Comparison of ENCODE assay signal across 28 cellular contexts in the genomic region with DNA sequence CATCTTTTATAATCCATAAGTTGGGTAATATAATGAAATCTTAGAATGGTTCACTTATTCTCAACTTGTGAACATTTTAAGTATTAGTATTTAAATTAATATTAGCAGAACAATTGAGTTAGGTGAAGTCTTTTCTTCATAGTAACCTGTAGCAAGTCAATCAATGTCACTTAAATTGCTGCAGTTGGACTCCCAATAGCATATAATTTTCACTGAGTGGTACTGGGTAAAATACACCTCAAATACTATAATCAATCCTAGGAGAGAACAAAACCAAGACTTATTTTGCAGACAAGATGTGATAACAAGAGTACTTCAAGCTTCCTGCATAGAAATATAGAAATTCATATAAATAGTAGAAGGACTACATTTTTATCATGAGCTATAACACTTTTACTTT.
"Had no signal": no experiment of that assay in that cellular context is flagged by ENCODE, and none has a peak within 500 bp of the region (broad histone marks: within the 10 kb centered on the region; RNA-seq: fewer than 3 reads in every experiment).

No MANE protein-coding gene starts in this region.

- H3K9me3 ChIP-seq: colonic mucosa, esophagus muscularis mucosa, esophagus squamous epithelium, gastrocnemius medialis, gastroesophageal sphincter had no signal

- H3K27me3 ChIP-seq: colonic mucosa, esophagus muscularis mucosa, esophagus squamous epithelium, foreskin keratinocyte, gastrocnemius medialis, gastroesophageal sphincter, heart left ventricle, heart right ventricle, hepatocyte had no signal

- FAIRE-seq: colon, endometrium, endothelial cell of umbilical vein, frontal cortex had no signal

- H2AFZ ChIP-seq: hepatocyte had no signal

- H3K4me3 ChIP-seq: colonic mucosa, coronary artery, dorsolateral prefrontal cortex, esophagus muscularis mucosa, esophagus squamous epithelium, gastrocnemius medialis, gastroesophageal sphincter, heart left ventricle, heart right ventricle, hepatocyte had no signal

- H3K27ac ChIP-seq: colonic mucosa, coronary artery, epithelial cell of prostate, esophagus muscularis mucosa, esophagus squamous epithelium, foreskin keratinocyte, gastrocnemius medialis, gastroesophageal sphincter, heart left ventricle, heart right ventricle, hepatocyte had no signal

- H3K79me2 ChIP-seq: hepatocyte had no signal

- ATAC-seq: effector memory CD8-positive, alpha-beta T cell; esophagus mucosa; foreskin keratinocyte; gastrocnemius medialis; gastroesophageal sphincter; heart left ventricle; heart right ventricle had no signal

- H3K36me3 ChIP-seq: colonic mucosa, esophagus muscularis mucosa, esophagus squamous epithelium, gastrocnemius medialis, gastroesophageal sphincter, heart left ventricle, heart right ventricle had no signal

- DNase-seq: colonic mucosa; cortex of kidney; dermis blood vessel endothelial cell; dorsolateral prefrontal cortex; effector CD8-positive, alpha-beta T cell; effector memory CD4-positive, alpha-beta T cell; effector memory CD8-positive, alpha-beta T cell; endodermal cell; erythroblast; esophagus squamous epithelium; foreskin fibroblast; foreskin keratinocyte; foreskin melanocyte; gastrocnemius medialis; glutamatergic neuron; head of caudate nucleus; heart left ventricle; heart right ventricle had no signal

- H3K4me2 ChIP-seq: hepatocyte had no signal
